In the genomic region with DNA sequence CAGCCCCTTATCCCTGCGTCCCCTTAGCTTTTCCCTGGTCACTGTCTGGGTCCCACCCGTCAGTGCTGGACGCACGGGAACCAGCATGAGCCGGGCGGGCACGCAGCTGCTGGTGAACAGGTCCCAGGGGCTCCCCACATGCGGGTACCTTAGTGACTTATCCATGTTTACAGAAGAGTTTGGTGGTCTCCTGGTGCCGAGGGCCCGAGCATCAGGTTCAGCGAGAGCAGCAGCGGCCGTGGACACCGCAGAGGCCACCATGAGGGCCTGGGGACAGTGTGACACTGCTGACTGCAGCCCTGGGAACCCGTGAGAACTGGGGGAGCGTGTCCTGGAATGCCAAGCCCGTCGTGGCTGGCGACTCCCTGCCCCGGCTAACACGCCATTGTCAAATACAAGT, we compare ENCODE assay signal across 23 cellular contexts. TPM values are rescaled to one million over a fixed set of nuclear protein-coding genes. Genes with fewer than 3 reads are reported as not detected.
DNase-seq lines count a peak whose midpoint lies in the region; ATAC-seq, FAIRE-seq and TF ChIP-seq lines count a peak whose summit lies in the region.
"Had no signal": no experiment of that assay in that cellular context is flagged by ENCODE, and none has a peak within 500 bp of the region (broad histone marks: within the 10 kb centered on the region; RNA-seq: fewer than 3 reads in every experiment).

No MANE protein-coding gene starts in this region.

- H3K36me3 Mint-ChIP-seq in activated CD8-positive, alpha-beta T cell treated with anti-CD3 and anti-CD28 coated beads for 36 hours (ENCODE audit: low read depth): peaks cover 21% of the 10 kb centered on the region
- H3K36me3 Mint-ChIP-seq in activated CD8-positive, alpha-beta T cell treated with anti-CD3 and anti-CD28 coated beads, Interleukin-2, amount 10 ng/mL, durations not matched to agents 7 days and 5 days (ENCODE audit: low read depth): peaks cover 22% of the 10 kb centered on the region

- intact Hi-C loops in activated CD8-positive, alpha-beta T cell treated with anti-CD3 and anti-CD28 coated beads for 36 hours (cut with micrococcal nuclease): no loop called here
- intact Hi-C loops in HepG2 (cut with micrococcal nuclease; ENCODE audit: unreplicated experiment): no loop called here
- intact Hi-C loops in right lobe of liver (cut with DNase I): no loop called here

- H3K4me3 ChIP-seq in HepG2 (replicated peaks in 1 of 3; ENCODE audit: insufficient read depth in 1 of 3, low read depth in 2 of 3, low read length in 3 of 3): no peak overlapping the region
- H3K4me3 ChIP-seq in right lobe of liver: no peak overlapping the region
- H3K4me3 ChIP-seq in neuronal stem cell (ENCODE audit: low read length in 2 of 2): no peak overlapping the region
- H3K4me3 ChIP-seq: A549, GM23338 had no signal

- H3K27me3 ChIP-seq in HepG2 (ENCODE audit: control insufficient read depth in 1 of 2, insufficient read depth in 2 of 2, low read length in 2 of 2) (no peaks in the 10 kb centered on the region), right lobe of liver (no peaks in the 10 kb centered on the region), neuronal stem cell (ENCODE audit: control insufficient read depth in 3 of 3, insufficient read depth in 3 of 3, low read depth in 1 of 3, low read length in 3 of 3) (peaks cover 0 to 31% (median 0%) of the 10 kb centered on the region in 3 experiments)

- DNase-seq in activated CD8-positive, alpha-beta T cell treated with anti-CD3 and anti-CD28 coated beads for 36 hours: no peak
- DNase-seq in activated CD8-positive, alpha-beta T cell treated with anti-CD3 and anti-CD28 coated beads, Interleukin-2, amount 10 ng/mL, durations not matched to agents 7 days and 5 days: no peak
- DNase-seq in HepG2 (ENCODE audit: low spot score) (no peak), right lobe of liver (no peak), neuronal stem cell (ENCODE audit: low spot score) (no peak), NCI-H1105 treated with DMSO at 0.1 percent for 48 hours (lab: John Stamatoyannopoulos, UW) (no peak)
- DNase-seq: AML-193; Caco-2; CD4-positive, alpha-beta T cell; GDM1; H7; HFFc6 had no signal

- H3K9me3 Mint-ChIP-seq in activated CD8-positive, alpha-beta T cell treated with anti-CD3 and anti-CD28 coated beads for 36 hours: no peaks in the 10 kb centered on the region
- no peaks in the 10 kb centered on the region for H3K9me3 Mint-ChIP-seq in activated CD8-positive, alpha-beta T cell treated with anti-CD3 and anti-CD28 coated beads, Interleukin-2, amount 10 ng/mL, durations not matched to agents 7 days and 5 days (ENCODE audit: insufficient read depth)
- H3K9me3 Mint-ChIP-seq: CD4-positive, alpha-beta T cell; GM23338; HFFc6; IgD-negative memory B cell had no signal

- H3K23ac ChIP-seq in neuronal stem cell (ENCODE audit: low read depth, low read length, poor library complexity): no peak overlapping the region

- BruUV-seq in HepG2 (replicated peaks; lab: Mats Ljungman, UMichigan): no TSS peak

- no peak overlapping the region for H4K8ac ChIP-seq in neuronal stem cell (ENCODE audit: low read depth, low read length)

- peak overlapping the region; percentile 75 for H2BK15ac ChIP-seq in neuronal stem cell (ENCODE audit: low read length)

- peaks cover under 1% of the 10 kb centered on the region for H3K79me1 ChIP-seq in neuronal stem cell (ENCODE audit: low read depth, low read length)

- H3K4ac ChIP-seq in neuronal stem cell (ENCODE audit: low read length): no peak overlapping the region

- TF ChIP-seq RAD21 in HepG2 (CRISPR knock-in tag; IDR thresholded peaks at IDR 0.05): no peak

- WGBS in HepG2 (ENCODE audit: low lambda C conversion rate): 95% methylated on average over 12 of the region's 21 CpGs
- WGBS in right lobe of liver (ENCODE audit: insufficient coverage, low coverage, low lambda C conversion rate, missing lambda C conversion rate): 96% methylated on average over 10 of the region's 21 CpGs
- no CpG with 5 or more reads among the region's 21 CpGs for WGBS in neuronal stem cell (ENCODE audit: extremely low coverage in 2 of 2, insufficient read length in 2 of 2, insufficient replicate concordance in 1 of 2), 2 donors

- H2AFZ ChIP-seq in HepG2 (ENCODE audit: low read length): no peak overlapping the region
- no peak overlapping the region for H2AFZ ChIP-seq in neuronal stem cell (ENCODE audit: low read length)
- H2AFZ ChIP-seq: GM23338 had no signal

- H2BK5ac ChIP-seq in neuronal stem cell (ENCODE audit: low read length): no peak overlapping the region

- H3K27me3 Mint-ChIP-seq in activated CD8-positive, alpha-beta T cell treated with anti-CD3 and anti-CD28 coated beads for 36 hours: no peaks in the 10 kb centered on the region
- peaks cover 9% of the 10 kb centered on the region for H3K27me3 Mint-ChIP-seq in activated CD8-positive, alpha-beta T cell treated with anti-CD3 and anti-CD28 coated beads, Interleukin-2, amount 10 ng/mL, durations not matched to agents 7 days and 5 days (ENCODE audit: low read depth)
- H3K27me3 Mint-ChIP-seq: CD4-positive, alpha-beta T cell had no signal

- H3K4me3 Mint-ChIP-seq in activated CD8-positive, alpha-beta T cell treated with anti-CD3 and anti-CD28 coated beads for 36 hours: no peak overlapping the region
- no peak overlapping the region for H3K4me3 Mint-ChIP-seq in activated CD8-positive, alpha-beta T cell treated with anti-CD3 and anti-CD28 coated beads, Interleukin-2, amount 10 ng/mL, durations not matched to agents 7 days and 5 days
- H3K4me3 Mint-ChIP-seq: GM23338, HFFc6, IgD-negative memory B cell had no signal

- peak overlapping the region; percentile 2 for H3K14ac ChIP-seq in neuronal stem cell (ENCODE audit: low read length)

- H3K9ac ChIP-seq in HepG2 (ENCODE audit: insufficient read depth, low read depth, low read length): no peak overlapping the region
- no peak overlapping the region for H3K9ac ChIP-seq in neuronal stem cell (ENCODE audit: low read depth, low read length, poor library complexity)

- no peak for FAIRE-seq in HepG2 (lab: Jason Lieb, UNC)
- FAIRE-seq: A549, D721Med, GM12892, GM18507, HTR-8/SVneo had no signal

- H2AK5ac ChIP-seq in neuronal stem cell (ENCODE audit: low read depth, low read length): peak overlapping the region; percentile 35

- in situ Hi-C loops in HepG2 (cut with HindIII; ENCODE audit: extremely low pct_ligation_motif_present, low pct_unique_long_range_greater_than_20kb): no loop called here

- H3K79me2 ChIP-seq in HepG2 (ENCODE audit: insufficient read depth, low read length): no peaks in the 10 kb centered on the region

- no peaks in the 10 kb centered on the region for H3K9me3 ChIP-seq in HepG2 (ENCODE audit: low read length)
- H3K9me3 ChIP-seq in right lobe of liver: no peaks in the 10 kb centered on the region
- H3K9me3 ChIP-seq in neuronal stem cell (replicated peaks in 1 of 2; ENCODE audit: control insufficient read depth in 2 of 2, insufficient read depth in 1 of 2, low read depth in 1 of 2, low read length in 2 of 2): no peaks in the 10 kb centered on the region
- H3K9me3 ChIP-seq: A549, Caco-2 had no signal

- POLR2A ChIA-PET in activated CD8-positive, alpha-beta T cell treated with anti-CD3 and anti-CD28 coated beads for 36 hours (lab: Charles Lee): interaction anchor here (2.0 to 11.2 kb wide), 2 partner anchors 10 to 19 kb away, joined by 4 to 227 read pairs; no protein-coding TSS in a partner anchor
- POLR2A ChIA-PET in activated CD8-positive, alpha-beta T cell treated with anti-CD3 and anti-CD28 coated beads, Interleukin-2, amount 10 ng/mL, durations not matched to agents 7 days and 5 days (lab: Charles Lee): no interaction called here
- POLR2A ChIA-PET in HepG2 (lab: Yijun Ruan, JAX): interaction anchor here (2.9 kb wide), 1 partner anchor 12 kb away, joined by 24 read pairs; no protein-coding TSS in a partner anchor

- no peak overlapping the region for H3K4me2 ChIP-seq in HepG2 (ENCODE audit: low read depth, low read length)
- no peak overlapping the region for H3K4me2 ChIP-seq in neuronal stem cell (ENCODE audit: insufficient read depth, low read length, poor library complexity, severe bottlenecking)
- H3K4me2 ChIP-seq: A549, GM23338 had no signal

- H3K27ac ChIP-seq in HepG2 (ENCODE audit: extremely low read length, insufficient read depth, low read length): no peak overlapping the region
- H3K27ac ChIP-seq in right lobe of liver: no peak overlapping the region
- no peak overlapping the region for H3K27ac ChIP-seq in neuronal stem cell (replicated peaks; ENCODE audit: low read length)
- H3K27ac ChIP-seq: 22Rv1, A549, C4-2B had no signal

- H3K4me1 ChIP-seq in HepG2 (ENCODE audit: insufficient read depth, low read length) (peaks cover 29% of the 10 kb centered on the region), right lobe of liver (no peaks in the 10 kb centered on the region), neuronal stem cell (ENCODE audit: control insufficient read depth in 2 of 2, insufficient read depth in 1 of 2, low read depth in 1 of 2, low read length in 2 of 2) (peaks cover 5 to 7% of the 10 kb centered on the region in 2 donors)
- H3K4me1 ChIP-seq: A549 had no signal

- no peak overlapping the region for H2BK12ac ChIP-seq in neuronal stem cell (ENCODE audit: low read length)

- ATAC-seq in activated CD8-positive, alpha-beta T cell treated with anti-CD3 and anti-CD28 coated beads for 36 hours: no peak
- ATAC-seq in activated CD8-positive, alpha-beta T cell treated with anti-CD3 and anti-CD28 coated beads, Interleukin-2, amount 10 ng/mL, durations not matched to agents 7 days and 5 days: no peak
- ATAC-seq in HepG2 (no peak; the same call in 2 of the 3 replicates), right lobe of liver (no peak)
- ATAC-seq: GM23338, HCT116 had no signal

- peak overlapping the region; percentile 3 for H3K27ac Mint-ChIP-seq in activated CD8-positive, alpha-beta T cell treated with anti-CD3 and anti-CD28 coated beads for 36 hours
- H3K27ac Mint-ChIP-seq in activated CD8-positive, alpha-beta T cell treated with anti-CD3 and anti-CD28 coated beads, Interleukin-2, amount 10 ng/mL, durations not matched to agents 7 days and 5 days: no peak overlapping the region
- H3K27ac Mint-ChIP-seq: CD4-positive, alpha-beta T cell; GM23338; HFFc6; IgD-negative memory B cell had no signal

- no peak for TF ChIP-seq CTCF in activated CD8-positive, alpha-beta T cell treated with anti-CD3 and anti-CD28 coated beads for 36 hours (IDR thresholded peaks at IDR 0.05)
- TF ChIP-seq CTCF in HepG2 (CRISPR knock-in tag; IDR thresholded peaks at IDR 0.05) (no peak), right lobe of liver (IDR thresholded peaks at IDR 0.05) (no peak)

- no peak for TF ChIP-seq POLR2A in HepG2 (IDR thresholded peaks at IDR 0.05; ENCODE audit: insufficient read depth in 1 of 2, low read depth in 2 of 2, low read length in 2 of 2)
- no peak for TF ChIP-seq POLR2A in right lobe of liver (IDR thresholded peaks at IDR 0.05)

- H2BK120ac ChIP-seq in neuronal stem cell (ENCODE audit: low read depth, low read length): no peak overlapping the region

- no peak overlapping the region for H3K18ac ChIP-seq in neuronal stem cell (ENCODE audit: low read length)

- H4K91ac ChIP-seq in neuronal stem cell (ENCODE audit: low read depth, low read length, poor library complexity): no peak overlapping the region

- CTCF ChIA-PET in activated CD8-positive, alpha-beta T cell treated with anti-CD3 and anti-CD28 coated beads for 36 hours (lab: Charles Lee): interaction anchor here (1.2 kb wide), 1 partner anchor 10 kb away, joined by 3 read pairs; no protein-coding TSS in a partner anchor
- CTCF ChIA-PET in activated CD8-positive, alpha-beta T cell treated with anti-CD3 and anti-CD28 coated beads, Interleukin-2, amount 10 ng/mL, durations not matched to agents 7 days and 5 days (lab: Charles Lee): interaction anchor here (0.7 to 0.9 kb wide), 2 partner anchors 8 to 10 kb away, joined by 4 read pairs; no protein-coding TSS in a partner anchor
- CTCF ChIA-PET in HepG2 (lab: Yijun Ruan, JAX; ENCODE audit: low intra/inter-chr PET ratio, low total read pairs): no interaction called here

- H3K36me3 ChIP-seq in HepG2 (replicated peaks in 1 of 2; ENCODE audit: control insufficient read depth in 1 of 2, insufficient read depth in 2 of 2, low read length in 2 of 2) (no peaks in the 10 kb centered on the region), right lobe of liver (no peaks in the 10 kb centered on the region), neuronal stem cell (replicated peaks in 1 of 2; ENCODE audit: control insufficient read depth in 2 of 2, insufficient read depth in 2 of 2, low read length in 2 of 2) (no peaks in the 10 kb centered on the region)

- no peak for TF ChIP-seq EP300 in HepG2 (IDR thresholded peaks at IDR 0.05; ENCODE audit: low read depth in 2 of 2, low read length in 2 of 2)
- TF ChIP-seq EP300 in HepG2 (CRISPR knock-in tag; IDR thresholded peaks at IDR 0.05; ENCODE audit: borderline replicate concordance): no peak

- H4K20me1 ChIP-seq in HepG2 (ENCODE audit: insufficient read depth, low read length): no peaks in the 10 kb centered on the region

- peaks cover 22% of the 10 kb centered on the region for H3K4me1 Mint-ChIP-seq in activated CD8-positive, alpha-beta T cell treated with anti-CD3 and anti-CD28 coated beads for 36 hours (ENCODE audit: low read depth)
- peaks cover 34% of the 10 kb centered on the region for H3K4me1 Mint-ChIP-seq in activated CD8-positive, alpha-beta T cell treated with anti-CD3 and anti-CD28 coated beads, Interleukin-2, amount 10 ng/mL, durations not matched to agents 7 days and 5 days (ENCODE audit: low read depth)

RNA-seq across cellular contexts. Expression of a gene that starts 6.5 kb away (rescaled TPM):
- 100 to 1,000 TPM; 289 to 292 TPM for total RNA-seq in activated CD8-positive, alpha-beta T cell treated with anti-CD3 and anti-CD28 coated beads for 36 hours
- total RNA-seq in activated CD8-positive, alpha-beta T cell treated with anti-CD3 and anti-CD28 coated beads, Interleukin-2, amount 10 ng/mL, durations not matched to agents 7 days and 5 days: 100 to 1,000 TPM; 334 to 355 TPM
- total RNA-seq in HepG2 (2016; rRNA removed; fragmentation: Illumina TruSeq; extraction: Trizol) (29.7 and 67.6 TPM in 2 replicates), right lobe of liver (1 to 10 TPM in 4 of 6 experiments, under 1 TPM in 2; 0.31 to 3.2 (median 1.3) TPM)
- total RNA-seq in HepG2 (2016; cell fraction: cytosol; rRNA removed; fragmentation: Illumina TruSeq; extraction: Trizol; ENCODE audit: low read depth): 23.3 and 25.5 TPM in 2 replicates
- total RNA-seq in HepG2 (2016; cell fraction: insoluble cytoplasmic fraction; rRNA removed; fragmentation: Illumina TruSeq; extraction: Trizol): 24.7 and 74.3 TPM in 2 replicates
- total RNA-seq in HepG2 (2016; cell fraction: membrane; rRNA removed; fragmentation: Illumina TruSeq; extraction: Trizol): 36.8 and 47.2 TPM in 2 replicates
- 53.2 and 64.7 TPM in 2 replicates for total RNA-seq in HepG2 (2016; cell fraction: nucleus; rRNA removed; fragmentation: Illumina TruSeq; extraction: Trizol)
- polyA plus RNA-seq in HepG2 (2011; rRNA removed): 72.7 and 76.4 TPM in 2 replicates
- 34.4 and 89.4 TPM in 2 replicates for polyA plus RNA-seq in HepG2 (2011; cell fraction: cytosol; rRNA removed)
- 127 and 155 TPM in 2 replicates for polyA plus RNA-seq in HepG2 (2011; cell fraction: nucleus; rRNA removed)
- polyA plus RNA-seq in HepG2 (2012): 46.2 and 62.8 TPM in 2 replicates
- 56.5 and 63.8 TPM in 2 replicates for polyA plus RNA-seq in HepG2 (2016; cell fraction: cytosol; fragmentation: Illumina TruSeq; extraction: Trizol; ENCODE audit: low read depth)
- 56.7 and 68.4 TPM in 2 replicates for polyA plus RNA-seq in HepG2 (2016; cell fraction: insoluble cytoplasmic fraction; fragmentation: Illumina TruSeq; extraction: Trizol; ENCODE audit: low read depth)
- polyA plus RNA-seq in HepG2 (2016; cell fraction: membrane; fragmentation: Illumina TruSeq; extraction: Trizol; ENCODE audit: low read depth): 78.3 and 78.6 TPM in 2 replicates
- 226 and 244 TPM in 2 replicates for polyA plus RNA-seq in HepG2 (2016; cell fraction: nucleus; fragmentation: Illumina TruSeq; extraction: Trizol; ENCODE audit: insufficient read depth, low read depth)
- 43.3 TPM in 1 of 2 replicates, not detected in the other for polyA minus RNA-seq in HepG2 (2011; rRNA and poly(A)+ RNA removed; ENCODE audit: low replicate concordance)
- polyA minus RNA-seq in HepG2 (2011; cell fraction: cytosol; rRNA and poly(A)+ RNA removed): 31.0 and 32.1 TPM in 2 replicates
- 7.9 and 8.8 TPM in 2 replicates for polyA minus RNA-seq in HepG2 (2011; cell fraction: nucleus; rRNA and poly(A)+ RNA removed)
- polyA plus RNA-seq in neuronal stem cell (2013, experiment 1 of 2): 1.5 TPM
- polyA plus RNA-seq in neuronal stem cell (2013, experiment 2 of 2): 1.5 TPM
- total RNA-seq: Daoy had no signal
- polyA plus RNA-seq: A549 had no signal

RNA-seq across cellular contexts. Expression of a gene that starts 22.7 kb away (rescaled TPM):
- under 1 TPM; 0.45 to 0.50 TPM for total RNA-seq in activated CD8-positive, alpha-beta T cell treated with anti-CD3 and anti-CD28 coated beads for 36 hours
- under 1 TPM; 0.92 to 0.94 TPM for total RNA-seq in activated CD8-positive, alpha-beta T cell treated with anti-CD3 and anti-CD28 coated beads, Interleukin-2, amount 10 ng/mL, durations not matched to agents 7 days and 5 days
- total RNA-seq in HepG2 (2016; rRNA removed; fragmentation: Illumina TruSeq; extraction: Trizol) (2.4 and 5.3 TPM in 2 replicates), right lobe of liver (1 to 10 TPM; 3.9 to 7.4 (median 5.8) TPM)
- total RNA-seq in HepG2 (2016; cell fraction: cytosol; rRNA removed; fragmentation: Illumina TruSeq; extraction: Trizol; ENCODE audit: low read depth): 3.3 TPM in 2 replicates
- 3.0 and 5.5 TPM in 2 replicates for total RNA-seq in HepG2 (2016; cell fraction: insoluble cytoplasmic fraction; rRNA removed; fragmentation: Illumina TruSeq; extraction: Trizol)
- 3.8 and 5.6 TPM in 2 replicates for total RNA-seq in HepG2 (2016; cell fraction: membrane; rRNA removed; fragmentation: Illumina TruSeq; extraction: Trizol)
- 6.9 and 7.3 TPM in 2 replicates for total RNA-seq in HepG2 (2016; cell fraction: nucleus; rRNA removed; fragmentation: Illumina TruSeq; extraction: Trizol)
- 3.5 and 4.2 TPM in 2 replicates for polyA plus RNA-seq in HepG2 (2011; rRNA removed)
- 2.7 and 4.2 TPM in 2 replicates for polyA plus RNA-seq in HepG2 (2011; cell fraction: cytosol; rRNA removed)
- polyA plus RNA-seq in HepG2 (2011; cell fraction: nucleus; rRNA removed): 6.7 and 7.1 TPM in 2 replicates
- polyA plus RNA-seq in HepG2 (2012): 5.0 and 7.2 TPM in 2 replicates
- 2.6 and 3.4 TPM in 2 replicates for polyA plus RNA-seq in HepG2 (2016; cell fraction: cytosol; fragmentation: Illumina TruSeq; extraction: Trizol; ENCODE audit: low read depth)
- polyA plus RNA-seq in HepG2 (2016; cell fraction: insoluble cytoplasmic fraction; fragmentation: Illumina TruSeq; extraction: Trizol; ENCODE audit: low read depth): 4.0 and 4.2 TPM in 2 replicates
- polyA plus RNA-seq in HepG2 (2016; cell fraction: membrane; fragmentation: Illumina TruSeq; extraction: Trizol; ENCODE audit: low read depth): 4.3 and 4.7 TPM in 2 replicates
- 5.1 and 5.5 TPM in 2 replicates for polyA plus RNA-seq in HepG2 (2016; cell fraction: nucleus; fragmentation: Illumina TruSeq; extraction: Trizol; ENCODE audit: insufficient read depth, low read depth)
- polyA minus RNA-seq in HepG2 (2011; rRNA and poly(A)+ RNA removed; ENCODE audit: low replicate concordance): 8.8 and 15.0 TPM in 2 replicates
- 1.9 and 2.6 TPM in 2 replicates for polyA minus RNA-seq in HepG2 (2011; cell fraction: cytosol; rRNA and poly(A)+ RNA removed)
- polyA minus RNA-seq in HepG2 (2011; cell fraction: nucleus; rRNA and poly(A)+ RNA removed): 5.0 and 7.3 TPM in 2 replicates
- polyA plus RNA-seq in neuronal stem cell (2013, experiment 1 of 2): 0.39 TPM
- polyA plus RNA-seq in neuronal stem cell (2013, experiment 2 of 2): 0.65 TPM

RNA-seq across cellular contexts. Expression of a gene that starts 37.4 kb away (rescaled TPM):
- 10 to 100 TPM; 90.6 to 97.0 TPM for total RNA-seq in activated CD8-positive, alpha-beta T cell treated with anti-CD3 and anti-CD28 coated beads for 36 hours
- 100 to 1,000 TPM in 1 of 2 experiments, 10 to 100 TPM in 1; 99.5 to 111 TPM for total RNA-seq in activated CD8-positive, alpha-beta T cell treated with anti-CD3 and anti-CD28 coated beads, Interleukin-2, amount 10 ng/mL, durations not matched to agents 7 days and 5 days
- total RNA-seq in HepG2 (2016; rRNA removed; fragmentation: Illumina TruSeq; extraction: Trizol) (28.4 and 31.5 TPM in 2 replicates), right lobe of liver (10 to 100 TPM; 32.7 to 73.0 (median 45.9) TPM)
- total RNA-seq in HepG2 (2016; cell fraction: cytosol; rRNA removed; fragmentation: Illumina TruSeq; extraction: Trizol; ENCODE audit: low read depth): 19.2 and 20.4 TPM in 2 replicates
- 23.0 and 34.1 TPM in 2 replicates for total RNA-seq in HepG2 (2016; cell fraction: insoluble cytoplasmic fraction; rRNA removed; fragmentation: Illumina TruSeq; extraction: Trizol)
- total RNA-seq in HepG2 (2016; cell fraction: membrane; rRNA removed; fragmentation: Illumina TruSeq; extraction: Trizol): 24.3 and 26.6 TPM in 2 replicates
- total RNA-seq in HepG2 (2016; cell fraction: nucleus; rRNA removed; fragmentation: Illumina TruSeq; extraction: Trizol): 42.8 and 45.6 TPM in 2 replicates
- polyA plus RNA-seq in HepG2 (2011; rRNA removed): 128 and 148 TPM in 2 replicates
- polyA plus RNA-seq in HepG2 (2011; cell fraction: cytosol; rRNA removed): 81.5 and 90.2 TPM in 2 replicates
- polyA plus RNA-seq in HepG2 (2011; cell fraction: nucleus; rRNA removed): 1,010 and 1,066 TPM in 2 replicates
- polyA plus RNA-seq in HepG2 (2012): 164 and 234 TPM in 2 replicates
- polyA plus RNA-seq in HepG2 (2016; cell fraction: cytosol; fragmentation: Illumina TruSeq; extraction: Trizol; ENCODE audit: low read depth): 19.6 and 21.8 TPM in 2 replicates
- polyA plus RNA-seq in HepG2 (2016; cell fraction: insoluble cytoplasmic fraction; fragmentation: Illumina TruSeq; extraction: Trizol; ENCODE audit: low read depth): 71.8 and 89.7 TPM in 2 replicates
- polyA plus RNA-seq in HepG2 (2016; cell fraction: membrane; fragmentation: Illumina TruSeq; extraction: Trizol; ENCODE audit: low read depth): 40.8 and 42.7 TPM in 2 replicates
- polyA plus RNA-seq in HepG2 (2016; cell fraction: nucleus; fragmentation: Illumina TruSeq; extraction: Trizol; ENCODE audit: insufficient read depth, low read depth): 316 and 342 TPM in 2 replicates
- 78.0 and 103 TPM in 2 replicates for polyA minus RNA-seq in HepG2 (2011; rRNA and poly(A)+ RNA removed; ENCODE audit: low replicate concordance)
- 51.7 and 60.9 TPM in 2 replicates for polyA minus RNA-seq in HepG2 (2011; cell fraction: cytosol; rRNA and poly(A)+ RNA removed)
- polyA minus RNA-seq in HepG2 (2011; cell fraction: nucleus; rRNA and poly(A)+ RNA removed): 117 and 118 TPM in 2 replicates
- 70.3 TPM for polyA plus RNA-seq in neuronal stem cell (2013, experiment 1 of 2)
- polyA plus RNA-seq in neuronal stem cell (2013, experiment 2 of 2): 72.1 TPM

RNA-seq across cellular contexts. Expression of a gene that starts 48.2 kb away (rescaled TPM):
- total RNA-seq in activated CD8-positive, alpha-beta T cell treated with anti-CD3 and anti-CD28 coated beads for 36 hours: not detected
- not detected for total RNA-seq in activated CD8-positive, alpha-beta T cell treated with anti-CD3 and anti-CD28 coated beads, Interleukin-2, amount 10 ng/mL, durations not matched to agents 7 days and 5 days
- total RNA-seq in HepG2 (2016; rRNA removed; fragmentation: Illumina TruSeq; extraction: Trizol) (1.3 and 1.8 TPM in 2 replicates), right lobe of liver (not detected)
- total RNA-seq in HepG2 (2016; cell fraction: cytosol; rRNA removed; fragmentation: Illumina TruSeq; extraction: Trizol; ENCODE audit: low read depth): 0.61 and 0.62 TPM in 2 replicates
- 1.6 TPM in 2 replicates for total RNA-seq in HepG2 (2016; cell fraction: insoluble cytoplasmic fraction; rRNA removed; fragmentation: Illumina TruSeq; extraction: Trizol)
- 1.4 and 1.7 TPM in 2 replicates for total RNA-seq in HepG2 (2016; cell fraction: membrane; rRNA removed; fragmentation: Illumina TruSeq; extraction: Trizol)
- 0.31 and 0.50 TPM in 2 replicates for total RNA-seq in HepG2 (2016; cell fraction: nucleus; rRNA removed; fragmentation: Illumina TruSeq; extraction: Trizol)
- 4.9 and 6.0 TPM in 2 replicates for polyA plus RNA-seq in HepG2 (2011; rRNA removed)
- 4.4 and 5.4 TPM in 2 replicates for polyA plus RNA-seq in HepG2 (2011; cell fraction: cytosol; rRNA removed)
- polyA plus RNA-seq in HepG2 (2011; cell fraction: nucleus; rRNA removed): 1.8 TPM in 2 replicates
- 3.9 TPM in 2 replicates for polyA plus RNA-seq in HepG2 (2012)
- polyA plus RNA-seq in HepG2 (2016; cell fraction: cytosol; fragmentation: Illumina TruSeq; extraction: Trizol; ENCODE audit: low read depth): 0.29 and 0.36 TPM in 2 replicates
- polyA plus RNA-seq in HepG2 (2016; cell fraction: insoluble cytoplasmic fraction; fragmentation: Illumina TruSeq; extraction: Trizol; ENCODE audit: low read depth): 1.2 and 1.6 TPM in 2 replicates
- 0.61 and 0.72 TPM in 2 replicates for polyA plus RNA-seq in HepG2 (2016; cell fraction: membrane; fragmentation: Illumina TruSeq; extraction: Trizol; ENCODE audit: low read depth)
- polyA plus RNA-seq in HepG2 (2016; cell fraction: nucleus; fragmentation: Illumina TruSeq; extraction: Trizol; ENCODE audit: insufficient read depth, low read depth): 0.55 and 1.4 TPM in 2 replicates
- polyA minus RNA-seq in HepG2 (2011; rRNA and poly(A)+ RNA removed; ENCODE audit: low replicate concordance): 1.6 and 8.6 TPM in 2 replicates
- polyA minus RNA-seq in HepG2 (2011; cell fraction: cytosol; rRNA and poly(A)+ RNA removed): 1.8 and 2.5 TPM in 2 replicates
- 0.26 and 0.50 TPM in 2 replicates for polyA minus RNA-seq in HepG2 (2011; cell fraction: nucleus; rRNA and poly(A)+ RNA removed)
- polyA plus RNA-seq in neuronal stem cell (2013, experiment 1 of 2): 0.28 TPM
- 0.19 TPM for polyA plus RNA-seq in neuronal stem cell (2013, experiment 2 of 2)
- total RNA-seq: CD4-positive, alpha-beta T cell; Daoy had no signal

Comparison
In these comparisons a context has a peak if more than half of its experiments do, and no peak if none do; other contexts are left out.
1. RNA of a gene that starts 6.5 kb away (total RNA-seq): 334 to 355 TPM in activated CD8-positive, alpha-beta T cell treated with anti-CD3 and anti-CD28 coated beads, Interleukin-2, amount 10 ng/mL, durations not matched to agents 7 days and 5 days, 289 to 292 TPM in activated CD8-positive, alpha-beta T cell treated with anti-CD3 and anti-CD28 coated beads for 36 hours and 23.3 to 74.3 TPM in HepG2; 0.31 to 3.2 TPM in right lobe of liver; every median in the first group is over 4 times any median in the second.